ENCODE assay signal across 1 cellular context in the genomic region with DNA sequence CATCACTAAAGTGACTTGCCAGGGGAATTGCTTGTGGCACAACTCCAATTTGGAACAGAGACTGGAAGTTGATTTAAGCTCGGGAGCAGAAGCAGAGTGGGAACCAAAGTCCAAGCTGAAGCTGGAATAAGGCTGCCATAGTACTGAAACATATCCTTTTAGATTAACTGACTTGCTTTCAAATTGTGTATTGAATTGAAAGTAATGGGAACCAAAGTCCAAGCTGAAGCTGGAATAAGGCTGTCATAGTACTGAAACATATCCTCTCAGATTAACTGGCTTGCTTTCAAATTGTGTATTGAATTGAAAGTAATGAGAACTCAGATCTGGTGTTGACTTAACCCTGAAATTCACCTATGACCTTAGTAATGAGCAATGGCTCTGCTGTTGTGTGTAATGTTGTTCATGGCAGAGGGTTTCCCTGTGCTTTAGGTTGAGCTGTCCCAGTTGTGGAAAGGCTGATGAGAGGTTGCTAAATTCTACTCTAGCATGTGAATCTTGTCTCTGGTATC.
TF ChIP-seq lines count a peak whose summit lies in the region.

No MANE protein-coding gene starts in this region.

TF ChIP-seq in HepG2, 621 proteins besides CTCF, POLR2A, EP300 and RAD21 (continued from another document):
- TF ChIP-seq CREB3 (CRISPR knock-in tag; IDR thresholded peaks at IDR 0.05) (no peak), KDM6A (CRISPR knock-in tag; IDR thresholded peaks at IDR 0.05; ENCODE audit: low read depth) (0 out of 2 replicates have a peak, but pooled peaks have one; percentile 24), NR2C2 (CRISPR knock-in tag; IDR thresholded peaks at IDR 0.05; ENCODE audit: borderline replicate concordance) (peak; percentile 94), ZNF644 (CRISPR knock-in tag; IDR thresholded peaks at IDR 0.05; ENCODE audit: low read depth) (peak; percentile 85), RARA (CRISPR knock-in tag; IDR thresholded peaks at IDR 0.05) (peak; percentile 36; the same call in 1 of the 2 replicates), ZFP90 (CRISPR knock-in tag; IDR thresholded peaks at IDR 0.05; ENCODE audit: borderline replicate concordance) (0 out of 2 replicates have a peak, but pooled peaks have one; percentile 30), SIN3A (IDR thresholded peaks at IDR 0.05; ENCODE audit: borderline replicate concordance, low read depth, low read length) (no peak), ZSCAN25 (CRISPR knock-in tag; IDR thresholded peaks at IDR 0.05) (no peak), CSRNP2 (CRISPR knock-in tag; conservative IDR thresholded peaks at IDR 0.05; ENCODE audit: low read depth) (no peak), GFI1 (CRISPR knock-in tag; IDR thresholded peaks at IDR 0.05; ENCODE audit: borderline replicate concordance) (peak; percentile 30; the same call in 1 of the 2 replicates), NAIF1 (CRISPR knock-in tag; IDR thresholded peaks at IDR 0.05; ENCODE audit: borderline replicate concordance) (no peak), HNF4A (CRISPR knock-in tag; IDR thresholded peaks at IDR 0.05) (peak; percentile 88), UBTF (CRISPR knock-in tag; IDR thresholded peaks at IDR 0.05) (no peak), TGIF2 (CRISPR knock-in tag; IDR thresholded peaks at IDR 0.05) (no peak), ZNF703 (CRISPR knock-in tag; IDR thresholded peaks at IDR 0.05; ENCODE audit: borderline replicate concordance) (no peak), ZSCAN21 (CRISPR knock-in tag; IDR thresholded peaks at IDR 0.05; ENCODE audit: borderline replicate concordance) (no peak), BRCA1 (CRISPR knock-in tag; IDR thresholded peaks at IDR 0.05) (no peak), ZFP41 (CRISPR knock-in tag; IDR thresholded peaks at IDR 0.05; ENCODE audit: borderline replicate concordance) (no peak), EHMT2 (IDR thresholded peaks at IDR 0.05; ENCODE audit: borderline replicate concordance, low read depth, low read length) (peak; percentile 94; the same call in 1 of the 2 replicates), POGZ (CRISPR knock-in tag; IDR thresholded peaks at IDR 0.05) (peak; percentile 85), MED8 (CRISPR knock-in tag; IDR thresholded peaks at IDR 0.05; ENCODE audit: insufficient replicate concordance) (no peak), MBD4 (IDR thresholded peaks at IDR 0.05; ENCODE audit: borderline replicate concordance, low read length) (peak; percentile 39; the same call in 1 of the 2 replicates), CENPT (CRISPR knock-in tag; IDR thresholded peaks at IDR 0.05; ENCODE audit: low read depth) (no peak), ZFP82 (CRISPR knock-in tag; IDR thresholded peaks at IDR 0.05; ENCODE audit: borderline replicate concordance) (no peak)
- TF ChIP-seq, protein P1, sequence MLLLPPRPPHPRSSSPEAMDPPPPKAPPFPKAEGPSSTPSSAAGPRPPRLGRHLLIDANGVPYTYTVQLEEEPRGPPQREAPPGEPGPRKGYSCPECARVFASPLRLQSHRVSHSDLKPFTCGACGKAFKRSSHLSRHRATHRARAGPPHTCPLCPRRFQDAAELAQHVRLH (CRISPR knock-in tag; IDR thresholded peaks at IDR 0.05; ENCODE audit: borderline replicate concordance, low read depth), result no peak
- TF ChIP-seq, protein P2, sequence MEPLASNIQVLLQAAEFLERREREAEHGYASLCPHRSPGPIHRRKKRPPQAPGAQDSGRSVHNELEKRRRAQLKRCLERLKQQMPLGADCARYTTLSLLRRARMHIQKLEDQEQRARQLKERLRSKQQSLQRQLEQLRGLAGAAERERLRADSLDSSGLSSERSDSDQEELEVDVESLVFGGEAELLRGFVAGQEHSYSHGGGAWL (CRISPR knock-in tag; IDR thresholded peaks at IDR 0.05), result no peak
- TF ChIP-seq, protein P3, sequence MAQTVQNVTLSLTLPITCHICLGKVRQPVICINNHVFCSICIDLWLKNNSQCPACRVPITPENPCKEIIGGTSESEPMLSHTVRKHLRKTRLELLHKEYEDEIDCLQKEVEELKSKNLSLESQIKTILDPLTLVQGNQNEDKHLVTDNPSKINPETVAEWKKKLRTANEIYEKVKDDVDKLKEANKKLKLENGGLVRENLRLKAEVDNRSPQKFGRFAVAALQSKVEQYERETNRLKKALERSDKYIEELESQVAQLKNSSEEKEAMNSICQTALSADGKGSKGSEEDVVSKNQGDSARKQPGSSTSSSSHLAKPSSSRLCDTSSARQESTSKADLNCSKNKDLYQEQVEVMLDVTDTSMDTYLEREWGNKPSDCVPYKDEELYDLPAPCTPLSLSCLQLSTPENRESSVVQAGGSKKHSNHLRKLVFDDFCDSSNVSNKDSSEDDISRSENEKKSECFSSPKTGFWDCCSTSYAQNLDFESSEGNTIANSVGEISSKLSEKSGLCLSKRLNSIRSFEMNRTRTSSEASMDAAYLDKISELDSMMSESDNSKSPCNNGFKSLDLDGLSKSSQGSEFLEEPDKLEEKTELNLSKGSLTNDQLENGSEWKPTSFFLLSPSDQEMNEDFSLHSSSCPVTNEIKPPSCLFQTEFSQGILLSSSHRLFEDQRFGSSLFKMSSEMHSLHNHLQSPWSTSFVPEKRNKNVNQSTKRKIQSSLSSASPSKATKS (CRISPR knock-in tag; IDR thresholded peaks at IDR 0.05), result no peak
TF ChIP-seq in HepG2: peak in this region for 49.
